ENCODE assay signal across 25 cellular contexts in the genomic region with DNA sequence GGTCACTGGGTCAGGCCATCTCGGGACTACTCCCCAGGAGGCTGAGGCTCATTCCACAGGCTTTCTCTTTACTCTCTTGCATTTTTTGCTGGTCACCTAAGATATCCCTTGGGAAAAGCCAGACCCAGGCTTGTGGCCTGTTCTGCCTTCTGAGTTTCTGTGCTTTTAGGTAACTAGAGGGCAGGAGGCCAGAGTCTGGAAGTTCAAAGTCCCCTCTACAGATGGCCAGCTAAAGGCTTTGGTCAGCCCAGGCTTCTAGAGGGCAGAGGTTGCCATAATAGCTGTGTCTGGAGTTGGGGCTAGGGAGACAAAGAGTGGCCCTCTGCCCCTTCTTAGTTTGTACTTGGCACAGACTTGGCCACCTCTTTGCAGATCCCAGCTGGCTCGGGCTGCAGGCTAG. TPM values are rescaled to one million over a fixed set of nuclear protein-coding genes. Genes with fewer than 3 reads are reported as not detected.
"Had no signal": no experiment of that assay in that cellular context is flagged by ENCODE, and none has a peak within 500 bp of the region (broad histone marks: within the 10 kb centered on the region; RNA-seq: fewer than 3 reads in every experiment).

No MANE protein-coding gene starts in this region.

- H3K27me3 ChIP-seq: colonic mucosa, esophagus muscularis mucosa, foreskin keratinocyte, gastroesophageal sphincter, heart left ventricle, hepatocyte had no signal

- H3K4me3 ChIP-seq: colonic mucosa, esophagus muscularis mucosa, gastroesophageal sphincter, heart left ventricle, hepatocyte, left ventricle myocardium inferior, lower lobe of right lung, mucosa of descending colon had no signal

- H3K9me3 ChIP-seq: colonic mucosa, esophagus muscularis mucosa, gastroesophageal sphincter, heart left ventricle, left ventricle myocardium inferior, lower lobe of right lung, mucosa of descending colon had no signal

- DNase-seq: colonic mucosa; cortex of kidney; effector CD8-positive, alpha-beta T cell; effector memory CD8-positive, alpha-beta T cell; endodermal cell; erythroblast; foreskin keratinocyte; heart left ventricle; hypothalamus; left cardiac atrium; left ventricle myocardium inferior; lower lobe of right lung; mesenchymal stem cell; mucosa of descending colon; naive B cell had no signal

- H3K4me1 ChIP-seq: colonic mucosa, esophagus muscularis mucosa, gastroesophageal sphincter, heart left ventricle, left ventricle myocardium inferior, lower lobe of right lung had no signal

- H3K36me3 ChIP-seq: colonic mucosa, esophagus muscularis mucosa, gastroesophageal sphincter, heart left ventricle, left ventricle myocardium inferior, lower lobe of right lung had no signal

- ATAC-seq: effector memory CD8-positive, alpha-beta T cell; foreskin keratinocyte; gastroesophageal sphincter; heart left ventricle; lower lobe of right lung; mucosa of descending colon had no signal

- H3K27ac ChIP-seq: colonic mucosa, epithelial cell of prostate, esophagus muscularis mucosa, foreskin keratinocyte, gastroesophageal sphincter, heart left ventricle, hepatocyte, left ventricle myocardium inferior, lower lobe of right lung had no signal

- H2AFZ ChIP-seq: hepatocyte had no signal

- FAIRE-seq: endometrium, frontal cortex, islet of Langerhans, keratinocyte had no signal

- H3K4me2 ChIP-seq: hepatocyte had no signal

- H3K79me2 ChIP-seq: hepatocyte had no signal

RNA-seq across cellular contexts. Expression of gene CELF6, which starts 39.2 kb away (rescaled TPM):
- total RNA-seq: dermis microvascular lymphatic vessel endothelial cell, fibroblast of villous mesenchyme had no signal
